Comparison of ENCODE assay signal across 24 cellular contexts in the genomic region with DNA sequence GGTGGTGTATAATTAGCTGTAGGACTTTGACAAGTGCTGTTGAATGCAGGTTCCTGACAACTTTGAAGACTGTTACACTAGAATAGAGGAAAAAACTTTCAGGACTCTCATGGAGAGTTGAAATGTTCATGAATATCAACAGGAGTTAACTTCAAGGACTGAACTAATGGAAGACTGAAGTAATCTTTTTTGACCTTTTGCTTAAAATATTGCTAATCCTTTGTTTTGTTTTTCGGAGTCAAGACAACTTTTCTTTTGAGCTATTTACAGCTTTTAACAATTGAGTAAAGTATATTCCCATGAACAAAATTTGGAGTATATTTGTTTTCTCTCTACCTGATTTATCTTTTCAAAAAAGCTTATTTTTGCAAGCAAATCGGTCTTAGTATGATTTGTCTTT.
"Had no signal": no experiment of that assay in that cellular context is flagged by ENCODE, and none has a peak within 500 bp of the region (broad histone marks: within the 10 kb centered on the region; RNA-seq: fewer than 3 reads in every experiment).

No MANE protein-coding gene starts in this region.

- H3K27me3 ChIP-seq: MG63 had no signal

- ATAC-seq: activated CD4-positive, alpha-beta T cell treated with anti-CD3 and anti-CD28 coated beads for 36 hours; activated T-helper 17 cell treated with anti-CD3 and anti-CD28 coated beads, Interleukin-2, amount 50 U/mL, for 72 hours; Panc1; Right ventricle myocardium inferior; T-cell had no signal

- H3K9ac ChIP-seq: KMS-11 had no signal

- H3K4me2 ChIP-seq: KMS-11 had no signal

- H3K4me3 ChIP-seq: MG63, SK-N-MC had no signal

- H3K27ac ChIP-seq: KMS-11, SK-N-MC, VCaP had no signal

- DNase-seq: activated CD4-positive, alpha-beta memory T cell treated with anti-CD3 and anti-CD28 coated beads, Interleukin-2, amount 10 ng/mL, durations not matched to agents 7 days and 5 days; activated CD4-positive, alpha-beta T cell treated with anti-CD3 and anti-CD28 coated beads for 36 hours; activated CD4-positive, alpha-beta T cell treated with anti-CD3 and anti-CD28 coated beads, Interleukin-2, amount 50 U/mL, for 1 hour; activated CD4-positive, CD25-positive, alpha-beta regulatory T cell; activated gamma-delta T cell; activated naive CD4-positive, alpha-beta T cell treated with anti-CD3 and anti-CD28 coated beads for 36 hours; activated T-cell treated with anti-CD3 and anti-CD28 coated beads for 4 hours; activated T-cell treated with anti-CD3 and anti-CD28 coated beads, Interleukin-2, amount 50 U/mL, for 48 hours; amygdala; MG63; NCI-H146; NCI-H1930; NCI-H345; NCI-H510A treated with DMSO at 0.1 percent for 48 hours; NCI-H69; RPMI8226; T-cell had no signal

- FAIRE-seq: astrocyte had no signal
